Comparison of ENCODE assay signal across 20 cellular contexts in genomic region chr10:44851413-44851812, GRCh38. TPM values are rescaled to one million over a fixed set of nuclear protein-coding genes. Genes with fewer than 3 reads are reported as not detected.
DNase-seq lines count a peak whose midpoint lies in the region; ATAC-seq, FAIRE-seq and TF ChIP-seq lines count a peak whose summit lies in the region.
"Had no signal": no experiment of that assay in that cellular context is flagged by ENCODE, and none has a peak within 500 bp of the region (broad histone marks: within the 10 kb centered on the region; RNA-seq: fewer than 3 reads in every experiment).

No MANE protein-coding gene starts in this region.

- no peaks in the 10 kb centered on the region for H3K36me3 Mint-ChIP-seq in neural crest cell (ENCODE audit: low read depth)
- H3K36me3 Mint-ChIP-seq: CD4-positive, CD25-positive, alpha-beta regulatory T cell; CD8-positive, alpha-beta memory T cell had no signal

- H3K27ac Mint-ChIP-seq in neural crest cell (ENCODE audit: unreplicated experiment) = peak overlapping the region; percentile 50
- H3K27ac Mint-ChIP-seq: CD4-positive, CD25-positive, alpha-beta regulatory T cell; CD8-positive, alpha-beta memory T cell had no signal

- H3K27ac ChIP-seq in VCaP (peak overlapping the region; percentile 77), pancreas (no peak overlapping the region)

- no peak for FAIRE-seq in pancreas (lab: Jason Lieb, UNC)
- FAIRE-seq: GM12892, H54 had no signal

- H3K36me3 ChIP-seq in H7 (replicated peaks; ENCODE audit: control insufficient read depth, insufficient read depth, low read length) = no peaks in the 10 kb centered on the region
- H3K36me3 ChIP-seq in pancreas = no peaks in the 10 kb centered on the region

- TF ChIP-seq CTCF in VCaP (conservative IDR thresholded peaks at IDR 0.05) (no peak), neural crest cell (conservative IDR thresholded peaks at IDR 0.05) (no peak), pancreas (IDR thresholded peaks at IDR 0.05) (no peak)

- no peaks in the 10 kb centered on the region for H3K27me3 Mint-ChIP-seq in neural crest cell (ENCODE audit: low read depth)
- H3K27me3 Mint-ChIP-seq: CD4-positive, CD25-positive, alpha-beta regulatory T cell had no signal

- no peaks in the 10 kb centered on the region for H3K4me1 ChIP-seq in pancreas

- intact Hi-C loops in pancreas (cut with DNase I) = loop anchor here in 2 of 3 donors (10.0 kb wide), 3 partner anchors 107 to 457 kb away; no protein-coding TSS in a partner anchor

- ATAC-seq in pancreas = no peak

- peaks cover 27% of the 10 kb centered on the region for H3K4me1 Mint-ChIP-seq in neural crest cell
- H3K4me1 Mint-ChIP-seq: CD4-positive, CD25-positive, alpha-beta regulatory T cell; CD8-positive, alpha-beta memory T cell had no signal

- 95 to 97% methylated on average over 10 of the region's 10 CpGs for WGBS in pancreas, 2 donors

- H3K9me3 ChIP-seq in pancreas = no peaks in the 10 kb centered on the region

- H3K4me3 ChIP-seq in H7 (ENCODE audit: insufficient read depth, low read depth, low read length) (no peak overlapping the region), pancreas (no peak overlapping the region)

- no peaks in the 10 kb centered on the region; the same call in 1 of the 2 replicates for H3K27me3 ChIP-seq in H7 (ENCODE audit: control insufficient read depth, insufficient read depth, low read length)
- H3K27me3 ChIP-seq in pancreas = no peaks in the 10 kb centered on the region

- H3K4me3 Mint-ChIP-seq in neural crest cell = no peak overlapping the region
- H3K4me3 Mint-ChIP-seq: CD4-positive, CD25-positive, alpha-beta regulatory T cell; CD8-positive, alpha-beta memory T cell had no signal

- H3K9me3 Mint-ChIP-seq in neural crest cell = no peaks in the 10 kb centered on the region

- peak; percentile 6 for DNase-seq in H7
- DNase-seq in neural crest cell (ENCODE audit: low read depth, low spot score) = no peak
- no peak for DNase-seq in pancreas
- DNase-seq in stimulated activated CD4-positive, alpha-beta T cell treated with anti-CD3 and anti-CD28 coated beads, Interleukin-15, amount 100 ng/mL, for 24 hours = no peak
- no peak for DNase-seq in NK-92 treated with Interleukin-12 subunit alpha and Interleukin-12 subunit beta, amount 100 ng/mL, for 24 hours (lab: John Stamatoyannopoulos, UW)
- DNase-seq: C1 segment of cervical spinal cord; CD4-positive, CD25-positive, alpha-beta regulatory T cell; CD8-positive, alpha-beta memory T cell; DMS53; DMS79 treated with DMSO at 0.1 percent for 48 hours; GF-D8; GOT3; HCEC 1CT had no signal

RNA-seq across cellular contexts. Expression of gene TMEM72, which starts 59.7 kb away (rescaled TPM):
- total RNA-seq in H7 (2014; rRNA removed; shearing (Covaris generic)) = not detected in 2 replicates
- total RNA-seq in neural crest cell (not detected in 2 replicates), pancreas (1 to 10 TPM; 1.2 to 2.8 (median 2.3) TPM)
- 1 to 10 TPM; 4.6 to 7.7 TPM for polyA plus RNA-seq in pancreas
- total RNA-seq: A172; CD4-positive, CD25-positive, alpha-beta regulatory T cell; CD8-positive, alpha-beta memory T cell; Daoy; G401 had no signal
- polyA plus RNA-seq: BJ; CD4-positive, CD25-positive, alpha-beta regulatory T cell; CD8-positive, alpha-beta memory T cell had no signal
